In genomic region chr2:85437488-85438290, GRCh38 we compare ENCODE assay signal across 8 cellular contexts. TPM values are rescaled to one million over a fixed set of nuclear protein-coding genes. Genes with fewer than 3 reads are reported as not detected.
DNase-seq lines count a peak whose midpoint lies in the region; ATAC-seq and TF ChIP-seq lines count a peak whose summit lies in the region.

No MANE protein-coding gene starts in this region.

- H3K9me3 ChIP-seq in endocrine pancreas (ENCODE audit: control insufficient read depth, low read length): no peaks in the 10 kb centered on the region

- no peaks in the 10 kb centered on the region for H3K27me3 ChIP-seq in endocrine pancreas (ENCODE audit: control insufficient read depth, insufficient read depth, low read length)

- H3K36me3 ChIP-seq in endocrine pancreas (ENCODE audit: control insufficient read depth, insufficient read depth, low read length): no peaks in the 10 kb centered on the region

- DNase-seq in AG08395 (ENCODE audit: low spot score) (peak; percentile 77), NCI-H748 (lab: John Stamatoyannopoulos, UW; ENCODE audit: unreplicated experiment) (peak; percentile 79), mesothelial cell of epicardium (ENCODE audit: low spot score in 2 of 2, unreplicated experiment in 2 of 2) (peak; percentile 56 to 82)
- DNase-seq in activated CD8-positive, alpha-beta memory T cell treated with anti-CD3 and anti-CD28 coated beads for 48 hours (ENCODE audit: low read depth in 2 of 3, low spot score in 2 of 3): peak in 2 of 3 experiments; percentile 42 to 67
- peak; percentile 41 to 61 for DNase-seq in stimulated activated CD8-positive, alpha-beta memory T cell treated with anti-CD3 and anti-CD28 coated beads, Interleukin-15, amount 100 ng/mL, for 4 hours (ENCODE audit: low read depth in 2 of 2)

- no peaks in the 10 kb centered on the region for H3K36me3 Mint-ChIP-seq in mesothelial cell of epicardium

- no peak overlapping the region for H3K4me3 ChIP-seq in endocrine pancreas (ENCODE audit: control insufficient read depth, insufficient read depth, low read length)

- H3K9ac ChIP-seq in endocrine pancreas (ENCODE audit: control insufficient read depth, insufficient read depth, low read length): peak overlapping the region; percentile 71

- H3K27me3 Mint-ChIP-seq in mesothelial cell of epicardium (ENCODE audit: low read depth): no peaks in the 10 kb centered on the region

- H3K9me3 Mint-ChIP-seq in mesothelial cell of epicardium: no peaks in the 10 kb centered on the region

- no peak for TF ChIP-seq CTCF in mesothelial cell of epicardium (IDR thresholded peaks at IDR 0.05; ENCODE audit: unreplicated experiment)

- ATAC-seq in GM18873 (IDR thresholded peaks at IDR 0.05; ENCODE audit: low FRiP score, unreplicated experiment) (peak; percentile 45), HG03103 (IDR thresholded peaks at IDR 0.05; ENCODE audit: low read depth, unreplicated experiment) (peak; percentile 75)

- H3K4me1 ChIP-seq in endocrine pancreas (ENCODE audit: control insufficient read depth, insufficient read depth, low read length): no peaks in the 10 kb centered on the region

- peaks cover 32% of the 10 kb centered on the region for H3K4me1 Mint-ChIP-seq in mesothelial cell of epicardium

- peak overlapping the region; percentile 71 for H3K4me3 Mint-ChIP-seq in mesothelial cell of epicardium

- H3K27ac Mint-ChIP-seq in mesothelial cell of epicardium: peak overlapping the region; percentile 98

RNA-seq across cellular contexts. Expression of gene SH2D6, which starts 19.2 kb away (rescaled TPM):
- total RNA-seq in mesothelial cell of epicardium: 0.35 to 0.79 TPM (median 0.38 TPM) in 3 replicates

RNA-seq across cellular contexts. Expression of gene CAPG, which starts 27.5 kb away (rescaled TPM):
- total RNA-seq in mesothelial cell of epicardium: 86.3 to 92.4 TPM (median 89.2 TPM) in 3 replicates
